In the genomic region with DNA sequence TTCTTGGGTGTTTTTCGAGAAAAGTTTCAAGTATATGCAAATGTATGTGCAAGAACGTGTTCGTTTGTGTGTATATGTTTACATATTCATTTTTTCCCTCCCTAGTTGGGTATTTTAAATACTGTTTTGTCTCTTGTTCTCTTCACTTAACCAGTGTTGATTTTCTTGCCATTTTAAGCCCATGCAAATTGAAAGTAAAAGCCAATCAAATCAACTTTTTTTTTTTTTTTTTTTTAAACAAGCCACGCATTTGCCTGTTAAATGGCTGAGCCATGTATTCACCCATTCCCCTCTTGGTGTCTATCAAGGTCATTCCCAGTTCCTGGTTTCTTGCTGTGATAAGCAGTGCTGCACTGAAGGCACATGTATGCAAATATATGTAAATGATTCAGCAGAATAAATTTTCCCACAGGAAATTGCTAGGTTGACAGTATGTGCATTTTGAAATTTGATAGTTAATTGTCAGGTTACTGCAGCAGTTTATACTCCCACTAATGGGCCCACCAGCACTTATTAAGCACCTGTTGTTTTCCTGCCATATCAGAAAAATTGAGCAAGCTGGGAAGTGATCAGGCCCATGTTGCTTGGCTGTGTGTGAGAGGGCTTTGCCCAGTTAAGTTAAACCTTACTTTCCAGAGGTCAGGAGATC, we compare ENCODE assay signal across 9 cellular contexts. TPM values are rescaled to one million over a fixed set of nuclear protein-coding genes. Genes with fewer than 3 reads are reported as not detected.
A peak's percentile ranks its signal among the peaks of the same experiment; 100 is the strongest.
DNase-seq lines count a peak whose midpoint lies in the region; ATAC-seq and TF ChIP-seq lines count a peak whose summit lies in the region.
"Had no signal": no experiment of that assay in that cellular context is flagged by ENCODE, and none has a peak within 500 bp of the region (broad histone marks: within the 10 kb centered on the region; RNA-seq: fewer than 3 reads in every experiment).

No MANE protein-coding gene starts in this region.

- H3K27me3 ChIP-seq in GM06990 (replicated peaks; ENCODE audit: control insufficient read depth, insufficient read depth, low read length) = no peaks in the 10 kb centered on the region
- no peaks in the 10 kb centered on the region for H3K27me3 ChIP-seq in gastroesophageal sphincter

- H3K9me3 ChIP-seq in gastroesophageal sphincter = no peaks in the 10 kb centered on the region

- H3K36me3 ChIP-seq in GM06990 (ENCODE audit: control insufficient read depth, insufficient read depth, low read length) = no peaks in the 10 kb centered on the region; the same call in 1 of the 2 replicates
- no peaks in the 10 kb centered on the region for H3K36me3 ChIP-seq in gastroesophageal sphincter

- 42 to 55% methylated on average over 4 of the region's 4 CpGs for WGBS in gastroesophageal sphincter (ENCODE audit: low coverage in 1 of 2), 2 donors

- peak; percentile 24 for DNase-seq in GM06990 (ENCODE audit: extremely low read depth, insufficient read length)
- no peak for DNase-seq in Jurkat, Clone E6-1 (ENCODE audit: low read depth, low spot score)
- DNase-seq in coronary artery (ENCODE audit: low spot score) = no peak
- no peak for DNase-seq in NCI-H2227 treated with DMSO at 0.1 percent for 48 hours (lab: John Stamatoyannopoulos, UW)
- no peak for DNase-seq in activated CD4-positive, alpha-beta T cell treated with anti-CD3 and anti-CD28 coated beads for 1 hour
- no peak for DNase-seq in cerebellar cortex (ENCODE audit: low spot score)

- TF ChIP-seq POLR2A in gastroesophageal sphincter (IDR thresholded peaks at IDR 0.05) = no peak

- ATAC-seq in GM21360 (IDR thresholded peaks at IDR 0.05; ENCODE audit: unreplicated experiment) (peak; percentile 24), gastroesophageal sphincter (no peak)

- peaks cover 0 to 97% (median 49%) of the 10 kb centered on the region in 3 donors for H3K4me1 ChIP-seq in gastroesophageal sphincter

- TF ChIP-seq CTCF in GM06990 (IDR thresholded peaks at IDR 0.05; ENCODE audit: insufficient read depth, low read length, poor library complexity, severe bottlenecking) = no peak
- TF ChIP-seq CTCF in gastroesophageal sphincter (IDR thresholded peaks at IDR 0.05) = no peak
- TF ChIP-seq CTCF in coronary artery (IDR thresholded peaks at IDR 0.05) = no peak

- no peak for TF ChIP-seq EP300 in gastroesophageal sphincter (IDR thresholded peaks at IDR 0.05)

- peak overlapping the region in 3 of 4 donors; percentile 11 to 55 (median 51) for H3K27ac ChIP-seq in gastroesophageal sphincter
- no peak overlapping the region for H3K27ac ChIP-seq in coronary artery
- H3K27ac ChIP-seq: epithelial cell of prostate had no signal

- H3K4me3 ChIP-seq in GM06990 (replicated peaks; ENCODE audit: low read depth, low read length) (peak overlapping the region; percentile 40), gastroesophageal sphincter (no peak overlapping the region), coronary artery (no peak overlapping the region)
- H3K4me3 ChIP-seq in Jurkat, Clone E6-1 (ENCODE audit: low read length) = peak overlapping the region; percentile 37

RNA-seq across cellular contexts. Expression of a gene that starts 12.3 kb away (rescaled TPM):
- 30.1 TPM for polyA plus RNA-seq in Jurkat, Clone E6-1 (2012; ENCODE audit: insufficient read depth, insufficient read length)
- 100 to 1,000 TPM in 1 of 4 donors, 10 to 100 TPM in 3; 50.8 to 122 (median 63.1) TPM for total RNA-seq in gastroesophageal sphincter

Comparison
In these comparisons a context has a peak if more than half of its experiments do, and no peak if none do; other contexts are left out.
1. H3K4me3 ChIP-seq: peak in GM06990 (single experiment) and Jurkat, Clone E6-1 (single experiment); none in gastroesophageal sphincter (0 of 2) and coronary artery (single experiment).
2. H3K27ac ChIP-seq: peak in gastroesophageal sphincter (3 of 4); none in coronary artery (0 of 2).